Comparison of ENCODE assay signal across 1 cellular context in genomic region chr22:37746366-37747089, GRCh38.
A peak's percentile ranks its signal among the peaks of the same experiment; 100 is the strongest.
TF ChIP-seq lines count a peak whose summit lies in the region.

No MANE protein-coding gene starts in this region.

TF ChIP-seq in HEK293, 187 proteins besides CTCF, POLR2A, EP300 and RAD21 (continued from another document):
- peak; percentile 46; the same call in 1 of the 2 replicates for TF ChIP-seq ZSCAN30 (tag by site-specific recombination; IDR thresholded peaks at IDR 0.05)
- 0 out of 2 replicates have a peak, but pooled peaks have one; percentile 18 for TF ChIP-seq ZNF501 (tag by site-specific recombination; IDR thresholded peaks at IDR 0.05)
- TF ChIP-seq ZBTB10 (tag by site-specific recombination; IDR thresholded peaks at IDR 0.05) = 0 out of 2 replicates have a peak, but pooled peaks have one; percentile 30
- TF ChIP-seq PATZ1 (tag by site-specific recombination; IDR thresholded peaks at IDR 0.05) = peak; percentile 77
- peak; percentile 87 for TF ChIP-seq EGR2 (tag by site-specific recombination; IDR thresholded peaks at IDR 0.05; ENCODE audit: low read depth)
- 0 out of 2 replicates have a peak, but pooled peaks have one; percentile 35 for TF ChIP-seq ZXDB (tag by site-specific recombination; IDR thresholded peaks at IDR 0.05)
- peak; percentile 70; the same call in 1 of the 2 replicates for TF ChIP-seq GLIS1 (tag by site-specific recombination; IDR thresholded peaks at IDR 0.05)
- peak; percentile 63; the same call in 1 of the 2 replicates for TF ChIP-seq KLF8 (tag by site-specific recombination; IDR thresholded peaks at IDR 0.05)
- TF ChIP-seq KLF1 (tag by site-specific recombination; IDR thresholded peaks at IDR 0.05) = peak; percentile 25; the same call in 1 of the 2 replicates
- peak; percentile 89 for TF ChIP-seq ZFHX2 (tag by site-specific recombination; conservative IDR thresholded peaks at IDR 0.05)
- peak; percentile 85 for TF ChIP-seq ZBTB7A (tag by site-specific recombination; IDR thresholded peaks at IDR 0.05; ENCODE audit: low read depth)
- TF ChIP-seq INSM2 (tag by site-specific recombination; IDR thresholded peaks at IDR 0.05) = no peak
- TF ChIP-seq YY1 (tag by site-specific recombination; IDR thresholded peaks at IDR 0.05) = peak; percentile 54; the same call in 1 of the 2 replicates
- peak; percentile 63 for TF ChIP-seq GLIS2 (tag by site-specific recombination; IDR thresholded peaks at IDR 0.05)
